ENCODE assay signal across 1 cellular context in the genomic region with DNA sequence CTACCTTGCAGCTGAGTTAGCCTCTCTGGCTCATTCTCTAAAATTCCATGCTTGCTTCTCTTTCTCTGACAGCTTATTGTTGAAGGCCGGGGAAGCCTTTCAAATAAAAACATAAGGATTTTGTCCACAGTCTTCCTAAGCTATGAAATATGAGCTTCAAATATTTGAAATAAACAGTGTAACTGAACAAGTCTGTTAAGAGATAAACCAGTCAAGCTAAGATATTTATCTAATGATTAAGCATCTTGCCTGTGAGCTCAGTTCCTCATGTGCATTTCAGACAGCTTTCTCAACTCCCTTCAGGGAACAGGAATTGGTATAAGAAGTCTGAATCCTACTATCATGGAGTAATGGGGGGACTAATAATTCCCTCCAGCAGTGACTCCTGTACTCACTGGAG.
TF ChIP-seq lines count a peak whose summit lies in the region.

No MANE protein-coding gene starts in this region.

TF ChIP-seq in IMR-90, 13 proteins besides CTCF, POLR2A, EP300 and RAD21:
- TF ChIP-seq CEBPB (IDR thresholded peaks at IDR 0.05; ENCODE audit: low read depth, low read length) (no peak), CHD1 (IDR thresholded peaks at IDR 0.05; ENCODE audit: low read depth, low read length) (no peak), NFE2L2 (IDR thresholded peaks at IDR 0.05; ENCODE audit: low read depth, low read length) (no peak), RCOR1 (IDR thresholded peaks at IDR 0.05; ENCODE audit: insufficient replicate concordance, low read length) (no peak), MAZ (IDR thresholded peaks at IDR 0.05; ENCODE audit: borderline replicate concordance, low read depth, low read length) (no peak), MAFK (IDR thresholded peaks at IDR 0.05; ENCODE audit: low read depth, low read length) (no peak), RFX5 (IDR thresholded peaks at IDR 0.05; ENCODE audit: low read depth, low read length) (no peak), BHLHE40 (IDR thresholded peaks at IDR 0.05; ENCODE audit: low read depth, low read length) (no peak)
- TF ChIP-seq, protein P1, sequence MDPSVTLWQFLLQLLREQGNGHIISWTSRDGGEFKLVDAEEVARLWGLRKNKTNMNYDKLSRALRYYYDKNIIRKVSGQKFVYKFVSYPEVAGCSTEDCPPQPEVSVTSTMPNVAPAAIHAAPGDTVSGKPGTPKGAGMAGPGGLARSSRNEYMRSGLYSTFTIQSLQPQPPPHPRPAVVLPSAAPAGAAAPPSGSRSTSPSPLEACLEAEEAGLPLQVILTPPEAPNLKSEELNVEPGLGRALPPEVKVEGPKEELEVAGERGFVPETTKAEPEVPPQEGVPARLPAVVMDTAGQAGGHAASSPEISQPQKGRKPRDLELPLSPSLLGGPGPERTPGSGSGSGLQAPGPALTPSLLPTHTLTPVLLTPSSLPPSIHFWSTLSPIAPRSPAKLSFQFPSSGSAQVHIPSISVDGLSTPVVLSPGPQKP (IDR thresholded peaks at IDR 0.05; ENCODE audit: borderline replicate concordance, low read depth, low read length) = no peak
- TF ChIP-seq, protein P2, sequence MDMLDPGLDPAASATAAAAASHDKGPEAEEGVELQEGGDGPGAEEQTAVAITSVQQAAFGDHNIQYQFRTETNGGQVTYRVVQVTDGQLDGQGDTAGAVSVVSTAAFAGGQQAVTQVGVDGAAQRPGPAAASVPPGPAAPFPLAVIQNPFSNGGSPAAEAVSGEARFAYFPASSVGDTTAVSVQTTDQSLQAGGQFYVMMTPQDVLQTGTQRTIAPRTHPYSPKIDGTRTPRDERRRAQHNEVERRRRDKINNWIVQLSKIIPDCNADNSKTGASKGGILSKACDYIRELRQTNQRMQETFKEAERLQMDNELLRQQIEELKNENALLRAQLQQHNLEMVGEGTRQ (IDR thresholded peaks at IDR 0.05; ENCODE audit: low read depth, low read length) = no peak
